1 cellular context compared by ENCODE assay signal in the genomic region with DNA sequence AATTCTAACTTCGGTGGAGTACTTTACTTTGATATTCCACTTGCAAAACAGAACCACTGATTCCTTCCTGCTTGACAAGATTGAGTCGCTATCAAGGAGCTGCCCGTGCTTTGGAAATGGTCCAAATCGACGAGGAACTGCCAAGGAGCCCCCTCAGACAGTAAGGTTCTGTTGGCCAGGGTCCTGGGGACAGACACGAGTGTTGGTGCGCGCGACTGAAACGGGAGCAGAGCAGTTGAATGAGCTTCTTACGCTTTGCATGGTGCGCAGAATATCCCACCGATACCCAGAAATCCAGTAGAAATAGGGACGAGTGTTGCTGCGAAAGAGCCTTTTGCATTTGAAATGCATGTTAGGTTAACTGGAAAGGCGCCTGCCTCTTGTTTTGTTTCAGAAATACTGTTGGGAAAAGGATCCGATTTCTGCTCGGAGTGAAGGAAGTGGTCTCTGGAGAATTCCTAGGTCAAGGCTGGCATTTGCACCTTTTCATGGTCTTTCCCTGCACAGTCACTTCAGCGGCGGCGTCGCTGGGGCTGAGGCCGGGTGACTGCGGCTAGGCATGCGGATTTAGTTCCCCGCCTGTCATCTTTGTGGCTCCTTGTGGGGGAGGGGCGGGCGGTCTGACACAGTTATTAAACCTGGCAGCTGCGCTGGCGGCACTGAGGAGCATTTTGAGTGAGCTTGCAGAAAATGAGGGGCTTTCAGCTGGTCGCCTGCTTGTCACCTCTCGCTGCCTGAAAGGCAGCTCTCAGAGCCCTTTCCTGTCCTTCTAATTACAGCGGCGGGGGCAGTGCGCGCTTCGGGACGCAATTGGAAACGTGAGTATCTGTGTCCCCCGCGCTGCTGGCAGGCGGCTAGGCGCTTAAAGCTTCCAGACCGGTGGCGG.
TF ChIP-seq lines count a peak whose summit lies in the region.

No MANE protein-coding gene starts in this region.

TF ChIP-seq in K562, 482 proteins besides CTCF, POLR2A, EP300 and RAD21 (continued from another document):
- TF ChIP-seq, protein P1, sequence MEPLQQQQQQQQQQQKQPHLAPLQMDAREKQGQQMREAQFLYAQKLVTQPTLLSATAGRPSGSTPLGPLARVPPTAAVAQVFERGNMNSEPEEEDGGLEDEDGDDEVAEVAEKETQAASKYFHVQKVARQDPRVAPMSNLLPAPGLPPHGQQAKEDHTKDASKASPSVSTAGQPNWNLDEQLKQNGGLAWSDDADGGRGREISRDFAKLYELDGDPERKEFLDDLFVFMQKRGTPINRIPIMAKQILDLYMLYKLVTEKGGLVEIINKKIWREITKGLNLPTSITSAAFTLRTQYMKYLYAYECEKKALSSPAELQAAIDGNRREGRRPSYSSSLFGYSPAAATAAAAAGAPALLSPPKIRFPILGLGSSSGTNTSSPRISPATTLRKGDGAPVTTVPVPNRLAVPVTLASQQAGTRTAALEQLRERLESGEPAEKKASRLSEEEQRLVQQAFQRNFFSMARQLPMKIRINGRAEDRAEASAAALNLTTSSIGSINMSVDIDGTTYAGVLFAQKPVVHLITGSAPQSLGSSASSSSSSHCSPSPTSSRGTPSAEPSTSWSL (CRISPR knock-in tag; IDR thresholded peaks at IDR 0.05; ENCODE audit: borderline replicate concordance), result no peak
- TF ChIP-seq RB1 (IDR thresholded peaks at IDR 0.05; ENCODE audit: low read depth) (no peak), HEY1 (CRISPR knock-in tag; IDR thresholded peaks at IDR 0.05; ENCODE audit: borderline replicate concordance) (no peak), KLF1 (tag; IDR thresholded peaks at IDR 0.05) (no peak), ZNF324 (CRISPR knock-in tag; IDR thresholded peaks at IDR 0.05) (no peak)
